In the genomic region with DNA sequence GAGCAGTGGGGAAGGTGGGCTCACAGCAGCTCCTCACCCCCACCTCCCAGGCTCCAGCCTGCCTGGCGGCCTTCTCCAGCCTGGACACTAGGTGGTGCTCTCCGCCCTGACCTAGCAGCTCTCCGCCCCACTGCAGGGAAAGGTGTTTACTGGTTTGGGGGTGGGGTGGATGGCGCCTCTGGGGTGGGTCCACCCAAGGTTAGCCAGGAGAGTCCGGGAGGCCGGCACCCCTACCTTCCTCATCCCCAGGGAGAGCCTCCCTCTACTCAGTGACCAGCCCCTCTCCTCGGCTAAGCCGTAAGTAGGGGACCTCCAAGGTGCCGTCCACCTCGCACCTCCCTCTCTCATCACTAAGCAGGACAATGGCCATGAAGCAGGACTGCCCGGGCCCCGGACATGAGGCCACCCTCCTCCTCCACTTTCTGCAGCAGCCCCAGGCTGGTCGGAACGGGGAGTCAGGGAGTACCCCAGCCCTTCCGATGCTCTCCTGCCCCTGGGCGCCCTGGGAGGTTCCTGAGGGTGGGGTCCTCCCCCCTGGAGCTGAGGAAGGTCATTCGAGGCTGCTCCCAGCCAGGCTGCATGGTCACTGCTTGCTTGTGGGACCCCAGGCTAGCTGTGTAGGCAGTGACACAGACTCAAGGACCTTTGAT, we compare ENCODE assay signal across 9 cellular contexts.
DNase-seq lines count a peak whose midpoint lies in the region; ATAC-seq, FAIRE-seq and TF ChIP-seq lines count a peak whose summit lies in the region.
"Had no signal": no experiment of that assay in that cellular context is flagged by ENCODE, and none has a peak within 500 bp of the region (broad histone marks: within the 10 kb centered on the region; RNA-seq: fewer than 3 reads in every experiment).

No MANE protein-coding gene starts in this region.

- SMC1A ChIA-PET in GM12878 (lab: Charles Lee; ENCODE audit: uncharacterized antibody, unreplicated experiment), result interaction anchor here (0.7 to 4.8 kb wide), 3 partner anchors 84 to 305 kb away, joined by 3 to 55 read pairs (median 11); no protein-coding TSS in a partner anchor

- no peaks in the 10 kb centered on the region for H3K79me2 ChIP-seq in DOHH2 (ENCODE audit: control insufficient read depth, low read length)
- H3K79me2 ChIP-seq in GM12878 (ENCODE audit: control insufficient read depth, insufficient read depth, low read length), result no peaks in the 10 kb centered on the region

- FAIRE-seq in GM12878 (lab: Jason Lieb, UNC), result peak; percentile 54
- FAIRE-seq: colon had no signal

- WGBS in GM12878 (ENCODE audit: insufficient coverage, insufficient replicate concordance, low lambda C conversion rate, missing lambda C conversion rate), result 19% methylated on average over 13 of the region's 17 CpGs

- H3K9me2 ChIP-seq in DOHH2 (replicated peaks; ENCODE audit: control insufficient read depth, low read length), result no peaks in the 10 kb centered on the region

- no peak overlapping the region for H3K9ac ChIP-seq in GM12878 (ENCODE audit: control insufficient read depth, insufficient read depth, low read length)
- H3K9ac ChIP-seq in iPS-15b (ENCODE audit: low read depth, low read length), result no peak overlapping the region

- H3K4me2 ChIP-seq in DOHH2 (ENCODE audit: low read length) (no peak overlapping the region), GM12878 (ENCODE audit: control insufficient read depth, insufficient read depth) (no peak overlapping the region)

- no peaks in the 10 kb centered on the region for H3F3A ChIP-seq in DOHH2 (ENCODE audit: control insufficient read depth, insufficient read depth)

- H4K20me1 ChIP-seq in DOHH2 (ENCODE audit: control insufficient read depth, insufficient read depth, low read depth, low read length), result no peaks in the 10 kb centered on the region
- H4K20me1 ChIP-seq in GM12878 (ENCODE audit: control insufficient read depth, insufficient read depth), result no peaks in the 10 kb centered on the region

- H2AFZ ChIP-seq in GM12878 (ENCODE audit: control insufficient read depth, low read depth, low read length), result no peak overlapping the region

- CTCF ChIA-PET in GM12878 (lab: Yijun Ruan, JAX), result interaction anchor here (0.7 to 7.6 kb wide), 18 partner anchors 9 to 348 kb away, joined by 3 to 208 read pairs (median 4); no protein-coding TSS in a partner anchor

- peak; percentile 71 for TF ChIP-seq RAD21 in GM12878 (IDR thresholded peaks at IDR 0.05; ENCODE audit: insufficient read depth, low read depth, low read length)

- ATAC-seq in GM12878 (peak; percentile 81), HG03520 (IDR thresholded peaks at IDR 0.05; ENCODE audit: unreplicated experiment) (no peak), GM21576 (IDR thresholded peaks at IDR 0.05; ENCODE audit: unreplicated experiment) (no peak)

- intact Hi-C loops in GM12878 (cut with micrococcal nuclease; ENCODE audit: unreplicated experiment), result loop anchor here (10.0 kb wide), 1 partner anchor 675 kb away; no protein-coding TSS in a partner anchor

- H3K4me1 ChIP-seq in DOHH2 (ENCODE audit: control insufficient read depth, low read length) (no peaks in the 10 kb centered on the region), GM12878 (ENCODE audit: control insufficient read depth, insufficient read depth, low read length) (no peaks in the 10 kb centered on the region), iPS-15b (ENCODE audit: control insufficient read depth, insufficient read depth, low read length) (peaks cover 10% of the 10 kb centered on the region)

- peak; percentile 80 for TF ChIP-seq CTCF in DOHH2 (IDR thresholded peaks at IDR 0.05; ENCODE audit: low read depth, low read length, poor library complexity, severe bottlenecking)
- peak; percentile 91 for TF ChIP-seq CTCF in LNCAP (IDR thresholded peaks at IDR 0.05)
- peak; percentile 63 to 89 (median 71) for TF ChIP-seq CTCF in GM12878 (IDR thresholded peaks at IDR 0.05 in 2 of 3, conservative IDR thresholded peaks at IDR 0.05 in 1 of 3; ENCODE audit: control insufficient read depth in 2 of 3, extremely low read depth in 1 of 3, insufficient read depth in 1 of 3, low read depth in 3 of 3, low read length in 3 of 3)

- no peak for TF ChIP-seq POLR2A in GM12878 (IDR thresholded peaks at IDR 0.05; ENCODE audit: low read depth, low read length)

- POLR2A ChIA-PET in GM12878 (lab: Charles Lee), result no interaction called here

- no peaks in the 10 kb centered on the region for H3K27me3 ChIP-seq in DOHH2 (ENCODE audit: control insufficient read depth, low read length)
- no peaks in the 10 kb centered on the region; a peak in 1 of 4 replicates for H3K27me3 ChIP-seq in GM12878 (replicated peaks in 1 of 2; ENCODE audit: control insufficient read depth in 2 of 2, insufficient read depth in 2 of 2, low read length in 1 of 2)
- H3K27me3 ChIP-seq in iPS-15b (ENCODE audit: control insufficient read depth, insufficient read depth, low read length), result no peaks in the 10 kb centered on the region

- no peak overlapping the region for H3K27ac ChIP-seq in DOHH2 (ENCODE audit: low read depth, low read length)
- H3K27ac ChIP-seq in GM12878 (ENCODE audit: control insufficient read depth, insufficient read depth), result no peak overlapping the region

- no peak for TF ChIP-seq EP300 in GM12878 (IDR thresholded peaks at IDR 0.05; ENCODE audit: borderline replicate concordance in 1 of 2, control insufficient read depth in 1 of 2, low read depth in 2 of 2, low read length in 2 of 2)

- H3K9me3 ChIP-seq in DOHH2 (ENCODE audit: control insufficient read depth, insufficient read depth, low read length) (no peaks in the 10 kb centered on the region), GM12878 (replicated peaks; ENCODE audit: control insufficient read depth, insufficient read depth, low read length) (no peaks in the 10 kb centered on the region), iPS-15b (ENCODE audit: control insufficient read depth, insufficient read depth, low read length) (no peaks in the 10 kb centered on the region)

- H3K36me3 ChIP-seq in DOHH2 (ENCODE audit: control insufficient read depth, low read length) (no peaks in the 10 kb centered on the region), GM12878 (ENCODE audit: control insufficient read depth in 2 of 2, insufficient read depth in 2 of 2, low read length in 1 of 2) (no peaks in the 10 kb centered on the region), iPS-15b (ENCODE audit: control insufficient read depth, insufficient read depth, low read length) (no peaks in the 10 kb centered on the region)

- DNase-seq in T-helper 9 cell (peak; percentile 42), GM12878 (ENCODE audit: low read depth, low spot score) (no peak)
- DNase-seq in stimulated activated CD4-positive, alpha-beta T cell treated with anti-CD3 and anti-CD28 coated beads, Interleukin-12 subunit alpha, Interleukin-12 subunit beta, amount 100 ng/mL, for 24 hours (ENCODE audit: low read depth in 2 of 2), result peak; percentile 16 to 40

- in situ Hi-C loops in GM12878 (cut with MboI), result loop anchor here (5.0 kb wide), 2 partner anchors 78 to 233 kb away; no protein-coding TSS in a partner anchor

- H3K4me3 ChIP-seq in DOHH2 (ENCODE audit: low read length) (no peak overlapping the region), GM12878 (no peak overlapping the region), iPS-15b (ENCODE audit: low read depth, low read length) (peak overlapping the region; percentile 37)

- RAD21 ChIA-PET in GM12878 (lab: Charles Lee; ENCODE audit: unreplicated experiment), result interaction anchor here (1.3 to 5.2 kb wide), 3 partner anchors 84 to 235 kb away, joined by 3 to 45 read pairs (median 4); no protein-coding TSS in a partner anchor

- BruUV-seq in GM12878 (replicated peaks; lab: Mats Ljungman, UMichigan), result no TSS peak

TF ChIP-seq in GM12878, 131 proteins besides CTCF, POLR2A, EP300 and RAD21:
- TF ChIP-seq SMC3 (IDR thresholded peaks at IDR 0.05; ENCODE audit: borderline replicate concordance, low read length), result peak; percentile 42; the same call in 1 of the 2 replicates
- TF ChIP-seq YY1 (IDR thresholded peaks at IDR 0.05; ENCODE audit: low read depth, low read length), result peak; percentile 38; the same call in 1 of the 2 replicates
- TF ChIP-seq CEBPB (IDR thresholded peaks at IDR 0.05; ENCODE audit: borderline replicate concordance in 1 of 2, low read depth in 2 of 2, low read length in 2 of 2), result no peak
